28 cellular contexts compared by ENCODE assay signal in the genomic region with DNA sequence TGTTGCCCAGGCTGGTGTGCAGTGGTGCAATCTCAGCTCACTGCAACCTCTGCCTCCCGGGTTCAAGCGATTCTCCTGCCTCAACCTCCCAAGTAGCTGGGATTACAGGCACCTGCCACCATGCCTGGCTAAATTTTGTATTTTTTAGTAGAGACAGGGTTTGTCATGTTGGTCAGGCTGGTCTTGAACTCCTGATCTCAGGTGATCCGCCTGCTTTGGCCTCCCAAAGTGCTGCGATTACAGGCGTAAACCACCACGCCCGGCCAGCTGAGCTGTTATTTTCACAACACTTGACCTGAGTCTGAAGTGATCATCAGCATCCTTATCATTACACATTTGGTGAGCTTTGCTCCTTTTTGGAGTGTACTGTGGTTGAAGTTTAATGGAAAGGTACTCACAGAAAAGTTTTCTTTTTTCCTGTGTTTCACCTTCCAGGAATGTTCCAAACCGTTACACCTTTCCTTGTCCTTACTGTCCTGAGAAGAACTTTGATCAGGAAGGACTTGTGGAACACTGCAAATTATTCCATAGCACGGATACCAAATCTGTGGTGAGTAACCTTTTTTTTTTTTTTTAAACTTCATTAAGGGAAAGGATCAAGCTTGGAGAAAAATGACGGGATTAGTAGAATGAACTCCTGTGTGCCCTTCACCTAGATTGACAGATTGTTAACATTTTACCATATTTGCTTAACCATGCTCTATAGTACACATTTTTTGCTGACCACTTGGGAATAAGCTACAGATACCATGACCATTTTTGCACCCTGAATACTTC. TPM values are rescaled to one million over a fixed set of nuclear protein-coding genes. Genes with fewer than 3 reads are reported as not detected.
"Had no signal": no experiment of that assay in that cellular context is flagged by ENCODE, and none has a peak within 500 bp of the region (broad histone marks: within the 10 kb centered on the region; RNA-seq: fewer than 3 reads in every experiment).

No MANE protein-coding gene starts in this region.

- H3K9ac ChIP-seq: neural progenitor cell had no signal

- H2AFZ ChIP-seq: neural progenitor cell had no signal

- H3K4me1 ChIP-seq: neural progenitor cell, prostate gland, testis had no signal

- H3K4me3 ChIP-seq: left ventricle myocardium inferior, neural progenitor cell, prostate gland, stomach, testis, thyroid gland, transverse colon, upper lobe of left lung, vagina had no signal

- H3K4me2 ChIP-seq: neural progenitor cell had no signal

- H3K27me3 Mint-ChIP-seq: memory B cell; stimulated activated naive B cell treated with anti-CD40 and anti-IgM and Interleukin-4, amounts not matched to agents 10 μg/mL and 1 μg/mL and 100 μg/mL, for 72 hours had no signal

- H3K27ac ChIP-seq: left ventricle myocardium inferior, neural progenitor cell, neutrophil, prostate gland, stomach, testis, thyroid gland, transverse colon, upper lobe of left lung, vagina had no signal

- H3K9me3 ChIP-seq: left ventricle myocardium inferior, neutrophil, prostate gland, stomach, testis, thyroid gland, transverse colon, upper lobe of left lung, vagina had no signal

- H3K27ac Mint-ChIP-seq: memory B cell; natural killer cell; nephron progenitor cell; neural progenitor cell; stimulated activated naive B cell treated with anti-CD40 and anti-IgM and Interleukin-4, amounts not matched to agents 10 μg/mL and 1 μg/mL and 100 μg/mL, for 72 hours had no signal

- DNase-seq: head of caudate nucleus; hypothalamus; immature natural killer cell; kidney; left ventricle myocardium inferior; midbrain; natural killer cell; nephron progenitor cell; occipital lobe; retina; right cardiac atrium; stimulated activated CD4-positive, alpha-beta T cell treated with anti-CD3 and anti-CD28 coated beads, Interleukin-12 subunit alpha, Interleukin-12 subunit beta, amount 100 ng/mL, for 4 hours; stimulated activated CD4-positive, alpha-beta T cell treated with anti-CD3 and anti-CD28 coated beads, Interleukin-15, amount 100 ng/mL, for 24 hours; stimulated activated CD4-positive, alpha-beta T cell treated with anti-CD3 and anti-CD28 coated beads, Interleukin-2, amount 100 ng/mL, for 24 hours; stimulated activated CD4-positive, alpha-beta T cell treated with anti-CD3 and anti-CD28 coated beads, Interleukin-4, amount 100 ng/mL, for 1 hour; stimulated activated naive B cell treated with anti-CD40 and anti-IgM and Interleukin-4, amounts not matched to agents 10 μg/mL and 1 μg/mL and 100 μg/mL, for 72 hours; stimulated activated naive CD8-positive, alpha-beta T cell treated with anti-CD3 and anti-CD28 coated beads, Interleukin-15, Interleukin-2, amounts not matched to agents 100 U/mL and 50 U/mL, for 24 hours; stomach; testis; thyroid gland; transverse colon; upper lobe of left lung had no signal

- H3K27me3 ChIP-seq: neural progenitor cell, neutrophil, stomach, testis, thyroid gland, transverse colon, upper lobe of left lung, vagina had no signal

- FAIRE-seq: islet of Langerhans, kidney had no signal

- ATAC-seq: natural killer cell; right cardiac atrium; stimulated activated naive B cell treated with anti-CD40 and anti-IgM and Interleukin-4, amounts not matched to agents 10 μg/mL and 1 μg/mL and 100 μg/mL, for 72 hours; stimulated activated naive CD8-positive, alpha-beta T cell treated with anti-CD3 and anti-CD28 coated beads, Interleukin-15, Interleukin-2, amounts not matched to agents 100 U/mL and 50 U/mL, for 24 hours had no signal

- H3K4me3 Mint-ChIP-seq: immature natural killer cell; memory B cell; natural killer cell; nephron progenitor cell; neural progenitor cell; stimulated activated naive B cell treated with anti-CD40 and anti-IgM and Interleukin-4, amounts not matched to agents 10 μg/mL and 1 μg/mL and 100 μg/mL, for 72 hours had no signal

- H3K36me3 Mint-ChIP-seq: natural killer cell had no signal

- H3K9me3 Mint-ChIP-seq: immature natural killer cell; memory B cell; natural killer cell; nephron progenitor cell; neural progenitor cell; stimulated activated naive B cell treated with anti-CD40 and anti-IgM and Interleukin-4, amounts not matched to agents 10 μg/mL and 1 μg/mL and 100 μg/mL, for 72 hours had no signal

RNA-seq across cellular contexts. Expression of a gene that starts 36.9 kb away (rescaled TPM):
- total RNA-seq: occipital lobe had no signal
